In the genomic region with DNA sequence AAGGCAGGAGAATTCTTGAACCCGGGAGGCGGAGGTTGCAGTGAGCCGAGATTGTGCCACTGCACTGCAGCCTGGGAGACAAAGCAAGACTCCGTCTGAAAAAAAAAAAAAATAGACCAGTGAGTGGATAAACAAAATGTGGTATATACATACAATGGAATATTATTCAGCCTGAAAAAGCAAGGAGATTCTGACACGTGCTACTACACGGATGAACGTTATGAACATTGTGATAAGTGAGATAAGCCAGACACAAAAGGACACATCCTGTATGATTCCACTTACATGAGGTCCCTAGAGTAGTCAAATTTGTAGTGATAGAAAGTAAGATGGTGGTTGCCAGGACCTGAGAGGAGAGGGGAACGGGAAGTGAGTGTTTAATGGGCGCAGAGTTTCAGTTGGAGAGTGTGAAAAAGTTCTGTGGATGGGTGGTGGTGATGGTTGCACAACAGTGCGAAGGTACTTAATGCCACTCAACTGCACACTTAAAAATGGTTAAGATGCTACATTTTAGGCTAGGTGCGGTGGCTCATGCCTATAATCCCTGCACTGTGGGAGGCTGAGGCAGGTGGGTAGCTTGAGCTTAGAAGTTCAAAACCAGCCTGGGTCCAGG, we compare ENCODE assay signal across 12 cellular contexts. TPM values are rescaled to one million over a fixed set of nuclear protein-coding genes. Genes with fewer than 3 reads are reported as not detected.
DNase-seq lines count a peak whose midpoint lies in the region; ATAC-seq and TF ChIP-seq lines count a peak whose summit lies in the region.
"Had no signal": no experiment of that assay in that cellular context is flagged by ENCODE, and none has a peak within 500 bp of the region (broad histone marks: within the 10 kb centered on the region; RNA-seq: fewer than 3 reads in every experiment).

No MANE protein-coding gene starts in this region.

- no peaks in the 10 kb centered on the region for H3K27me3 Mint-ChIP-seq in activated T-cell treated with anti-CD3 and anti-CD28 coated beads, Interleukin-2, amount 50 U/mL, for 4 hours (ENCODE audit: low read depth)
- no peaks in the 10 kb centered on the region for H3K27me3 Mint-ChIP-seq in natural killer cell (ENCODE audit: low read depth in 2 of 2)

- H3K9me3 Mint-ChIP-seq in activated T-cell treated with anti-CD3 and anti-CD28 coated beads, Interleukin-2, amount 50 U/mL, for 4 hours: no peaks in the 10 kb centered on the region
- H3K9me3 Mint-ChIP-seq in natural killer cell: no peaks in the 10 kb centered on the region

- H3K36me3 Mint-ChIP-seq in activated T-cell treated with anti-CD3 and anti-CD28 coated beads, Interleukin-2, amount 50 U/mL, for 4 hours (ENCODE audit: insufficient read depth): no peaks in the 10 kb centered on the region
- H3K36me3 Mint-ChIP-seq in natural killer cell: no peaks in the 10 kb centered on the region

- ATAC-seq in activated T-cell treated with anti-CD3 and anti-CD28 coated beads, Interleukin-2, amount 50 U/mL, for 4 hours: no peak
- ATAC-seq in natural killer cell: no peak

- DNase-seq in activated CD4-positive, alpha-beta T cell treated with anti-CD3 and anti-CD28 coated beads for 48 hours: peak; percentile 21
- no peak for DNase-seq in activated CD4-positive, alpha-beta T cell treated with anti-CD3 and anti-CD28 coated beads, Interleukin-2, amount 50 U/mL, for 4 hours
- peak; percentile 84 for DNase-seq in MV-4-11 (lab: John Stamatoyannopoulos, UW)
- no peak for DNase-seq in activated T-cell treated with anti-CD3 and anti-CD28 coated beads, Interleukin-2, amount 50 U/mL, for 4 hours
- DNase-seq in natural killer cell: no peak
- DNase-seq in DMS53 (lab: John Stamatoyannopoulos, UW): no peak
- DNase-seq in T-helper 9 cell: no peak
- no peak for DNase-seq in midbrain (lab: John Stamatoyannopoulos, UW)
- DNase-seq: aorta, HCEC 1CT, occipital lobe, small intestine had no signal

- peak overlapping the region; percentile 26 for H3K4me3 Mint-ChIP-seq in activated T-cell treated with anti-CD3 and anti-CD28 coated beads, Interleukin-2, amount 50 U/mL, for 4 hours
- peak overlapping the region; percentile 35 for H3K4me3 Mint-ChIP-seq in natural killer cell

- peaks cover 42% of the 10 kb centered on the region for H3K4me1 Mint-ChIP-seq in activated T-cell treated with anti-CD3 and anti-CD28 coated beads, Interleukin-2, amount 50 U/mL, for 4 hours (ENCODE audit: low read depth)
- peaks cover 37 to 39% of the 10 kb centered on the region in 2 donors for H3K4me1 Mint-ChIP-seq in natural killer cell

- intact Hi-C loops in natural killer cell (cut with micrococcal nuclease): loop anchor here (2.0 kb wide), 2 partner anchors 20 to 38 kb away; a partner anchor contains a TSS

- peak overlapping the region; percentile 97 for H3K27ac Mint-ChIP-seq in natural killer cell

- no peak for TF ChIP-seq CTCF in natural killer cell (IDR thresholded peaks at IDR 0.05)

RNA-seq across cellular contexts. Expression of a gene that starts 38.3 kb away (rescaled TPM):
- 100 to 1,000 TPM; 198 to 247 (median 209) TPM for total RNA-seq in activated T-cell treated with anti-CD3 and anti-CD28 coated beads, Interleukin-2, amount 50 U/mL, for 4 hours
- 10 to 100 TPM; 32.7 to 37.7 (median 33.5) TPM for total RNA-seq in natural killer cell

RNA-seq across cellular contexts. Expression of a gene that starts 49.2 kb away (rescaled TPM):
- 10 to 100 TPM; 48.3 to 68.2 (median 63.2) TPM for total RNA-seq in activated T-cell treated with anti-CD3 and anti-CD28 coated beads, Interleukin-2, amount 50 U/mL, for 4 hours
- total RNA-seq in natural killer cell: 100 to 1,000 TPM; 125 to 142 (median 127) TPM

RNA-seq across cellular contexts. Expression of a gene that starts 57.0 kb away (rescaled TPM):
- 100 to 1,000 TPM in 1 of 3 donors, 10 to 100 TPM in 2; 93.3 to 108 (median 95.2) TPM for total RNA-seq in activated T-cell treated with anti-CD3 and anti-CD28 coated beads, Interleukin-2, amount 50 U/mL, for 4 hours
- 10 to 100 TPM; 54.7 to 66.9 (median 62.5) TPM for total RNA-seq in natural killer cell

Comparison
In these comparisons a context has a peak if more than half of its experiments do, and no peak if none do; other contexts are left out.
1. DNase-seq: peak in activated CD4-positive, alpha-beta T cell treated with anti-CD3 and anti-CD28 coated beads for 48 hours (single experiment) and MV-4-11 (single experiment); none in activated CD4-positive, alpha-beta T cell treated with anti-CD3 and anti-CD28 coated beads, Interleukin-2, amount 50 U/mL, for 4 hours (0 of 2), activated T-cell treated with anti-CD3 and anti-CD28 coated beads, Interleukin-2, amount 50 U/mL, for 4 hours (single experiment), natural killer cell (single experiment), DMS53 (single experiment), T-helper 9 cell (single experiment) and midbrain (single experiment).
2. RNA of a gene that starts 38.3 kb away (total RNA-seq): 198 to 247 TPM in activated T-cell treated with anti-CD3 and anti-CD28 coated beads, Interleukin-2, amount 50 U/mL, for 4 hours; 32.7 to 37.7 TPM in natural killer cell; every median in the first group is over 4 times any median in the second.